In genomic region chr2:242088044-242088443, GRCh38 we compare ENCODE assay signal across 8 cellular contexts.
DNase-seq lines count a peak whose midpoint lies in the region; ATAC-seq, FAIRE-seq and TF ChIP-seq lines count a peak whose summit lies in the region.
"Not testable (repeated sequence)": the region's sequence is repeated elsewhere in the genome, so short reads cannot be mapped to it uniquely, and the experiment has no call there.

No MANE protein-coding gene starts in this region.

- peak overlapping the region; percentile 8 for H2AFZ ChIP-seq in keratinocyte (ENCODE audit: control insufficient read depth, low read length)

- not testable (repeated sequence) for H3K27me3 ChIP-seq in colonic mucosa; keratinocyte (ENCODE audit: control insufficient read depth, extremely low read depth, insufficient read depth, low read length)

- peak overlapping the region; percentile 56 for H3K4me2 ChIP-seq in keratinocyte (ENCODE audit: control insufficient read depth, extremely low read depth, insufficient read depth, low read depth, low read length)

- not testable (repeated sequence) for H3K9me3 ChIP-seq in colonic mucosa; keratinocyte (ENCODE audit: control insufficient read depth, low read depth, low read length)

- not testable (repeated sequence) for H3K4me1 ChIP-seq in colonic mucosa; keratinocyte (ENCODE audit: control insufficient read depth, extremely low read depth, insufficient read depth, low read length)

- DNase-seq in AG09309 (ENCODE audit: low read depth); LNCaP clone FGC (ENCODE audit: low read depth); colonic mucosa; keratinocyte (ENCODE audit: low read depth, low spot score): not testable (repeated sequence)
- DNase-seq in retina, result peak; percentile 59

- H3K36me3 ChIP-seq in colonic mucosa; keratinocyte (ENCODE audit: control insufficient read depth in 2 of 2, extremely low read depth in 1 of 2, insufficient read depth in 2 of 2, low read length in 2 of 2): not testable (repeated sequence)

- ATAC-seq in GM18873 (IDR thresholded peaks at IDR 0.05; ENCODE audit: low FRiP score, unreplicated experiment) (peak; percentile 29), HG02759 (IDR thresholded peaks at IDR 0.05; ENCODE audit: unreplicated experiment) (peak; percentile 38)
- peak; percentile 18 to 30 for ATAC-seq in activated CD4-positive, CD25-positive, alpha-beta regulatory T cell treated with anti-CD3 and anti-CD28 coated beads, Interleukin-2, amount 50 U/mL, for 24 hours

- H3K9me1 ChIP-seq in keratinocyte (ENCODE audit: control insufficient read depth, extremely low read depth, insufficient read depth, low read length), result not testable (repeated sequence)

- H3K9ac ChIP-seq in colonic mucosa (ENCODE audit: low read depth in 2 of 2, low read length in 2 of 2), result peak overlapping the region in 1 of 2 donors; percentile 24
- peak overlapping the region; percentile 60 for H3K9ac ChIP-seq in keratinocyte (ENCODE audit: control insufficient read depth, extremely low read depth, insufficient read depth, low read length)

- H3K4me3 ChIP-seq in AG09309 (ENCODE audit: control insufficient read depth, low read depth, low read length) (peak overlapping the region; percentile 10), LNCaP clone FGC (ENCODE audit: low read depth, low read length) (peak overlapping the region; percentile 54), colonic mucosa (peak overlapping the region; percentile 70), keratinocyte (ENCODE audit: control insufficient read depth in 2 of 3, extremely low read depth in 1 of 3, insufficient read depth in 2 of 3, low read depth in 1 of 3, low read length in 3 of 3) (peak overlapping the region in 2 of 3 experiments; percentile 51 to 87)

- not testable (repeated sequence) for FAIRE-seq in keratinocyte (lab: Jason Lieb, UNC)

- dilution Hi-C loops in keratinocyte (cut with MboI; ENCODE audit: extremely low pct_ligation_motif_present, low sequenced_read_pairs), result not testable (repeated sequence)

- not testable (repeated sequence) for H3K27ac ChIP-seq in colonic mucosa; keratinocyte (ENCODE audit: control insufficient read depth, insufficient read depth, low read length)

- intact Hi-C loops in colonic mucosa (cut with DNase I), result not testable (repeated sequence)

- not testable (repeated sequence) for TF ChIP-seq CTCF in AG09309 (IDR thresholded peaks at IDR 0.05; ENCODE audit: control insufficient read depth, insufficient read depth, low read depth, low read length, missing control alignments); LNCaP clone FGC (IDR thresholded peaks at IDR 0.05; ENCODE audit: control insufficient read depth, extremely low read depth, insufficient read depth); colonic mucosa (IDR thresholded peaks at IDR 0.05); keratinocyte (optimal IDR thresholded peaks at IDR 0.05 in 1 of 3, IDR thresholded peaks at IDR 0.05 in 1 of 3, conservative IDR thresholded peaks at IDR 0.05 in 1 of 3; ENCODE audit: extremely low read depth in 1 of 3, insufficient read depth in 2 of 3, low read length in 3 of 3)

- H3K79me2 ChIP-seq in keratinocyte (ENCODE audit: control insufficient read depth, insufficient read depth, low read length), result not testable (repeated sequence)

- not testable (repeated sequence) for H4K20me1 ChIP-seq in keratinocyte (ENCODE audit: control insufficient read depth, extremely low read depth, insufficient read depth, low read length)

Comparison
In these comparisons a context has a peak if more than half of its experiments do, and no peak if none do; other contexts are left out.
1. H3K4me3 ChIP-seq: peak in every context shown above with its lines; median percentile 70 in colonic mucosa; 69 in keratinocyte; 54 in LNCaP clone FGC; 10 in AG09309.